ENCODE assay signal across 8 cellular contexts in genomic region chr5:179819296-179820126, GRCh38. TPM values are rescaled to one million over a fixed set of nuclear protein-coding genes. Genes with fewer than 3 reads are reported as not detected.
DNase-seq lines count a peak whose midpoint lies in the region; ATAC-seq and TF ChIP-seq lines count a peak whose summit lies in the region.

No MANE protein-coding gene starts in this region.

- TF ChIP-seq RAD21 in SK-N-SH (IDR thresholded peaks at IDR 0.05; ENCODE audit: low read length) = no peak

- H3F3A ChIP-seq in SK-N-SH (replicated peaks; ENCODE audit: insufficient read depth) = peaks cover 11% of the 10 kb centered on the region

- CTCF ChIA-PET in SK-N-SH (lab: Yijun Ruan, JAX) = interaction anchor here (1.4 to 1.6 kb wide), 2 partner anchors 8 to 20 kb away, joined by 3 to 4 read pairs; no protein-coding TSS in a partner anchor

- H3K79me2 ChIP-seq in SK-N-SH (ENCODE audit: insufficient read depth) = peaks cover 43% of the 10 kb centered on the region

- H4K20me1 ChIP-seq in SK-N-SH (ENCODE audit: insufficient read depth) = peaks cover 35% of the 10 kb centered on the region

- H2AFZ ChIP-seq in SK-N-SH (ENCODE audit: low read depth) = no peak overlapping the region

- no peak overlapping the region; a peak in 1 of 4 replicates for H3K4me3 ChIP-seq in SK-N-SH (ENCODE audit: low read depth in 2 of 2, low read length in 1 of 2)

- H3K27ac ChIP-seq in SK-N-SH (ENCODE audit: low read depth in 2 of 2, low read length in 1 of 2) = peak overlapping the region; percentile 84 to 94

- WGBS in SK-N-SH (ENCODE audit: low lambda C conversion rate) = 49% methylated on average over 13 of the region's 26 CpGs

- TF ChIP-seq CTCF in SK-N-SH (IDR thresholded peaks at IDR 0.05) = no peak

- intact Hi-C loops in left colon (cut with DNase I, micrococcal nuclease) = no loop called here

- H3K27me3 ChIP-seq in SK-N-SH (ENCODE audit: insufficient read depth) = no peaks in the 10 kb centered on the region

- ATAC-seq in HG03097 (IDR thresholded peaks at IDR 0.05; ENCODE audit: low FRiP score, unreplicated experiment) (peak; percentile 17), left colon (peak; percentile 26)

- peak; percentile 60 for DNase-seq in DMS 273 (lab: John Stamatoyannopoulos, UW; ENCODE audit: unreplicated experiment)
- no peak for DNase-seq in DMS 273 treated with DMSO at 0.1 percent for 48 hours (lab: John Stamatoyannopoulos, UW)
- DNase-seq in SK-N-SH = peak; percentile 59
- DNase-seq in cerebellar cortex (ENCODE audit: low spot score) = peak; percentile 69
- peak; percentile 73 to 75 for DNase-seq in left colon
- peak; percentile 51 for DNase-seq in stimulated activated CD4-positive, alpha-beta T cell treated with anti-CD3 and anti-CD28 coated beads, Interleukin-15, amount 100 ng/mL, for 24 hours
- DNase-seq in GM19238 (ENCODE audit: insufficient read length, low spot score) = no peak

- TF ChIP-seq EP300 in SK-N-SH (IDR thresholded peaks at IDR 0.05; ENCODE audit: borderline replicate concordance in 1 of 2, low read depth in 1 of 2, low read length in 1 of 2) = no peak

- H3K36me3 ChIP-seq in SK-N-SH (replicated peaks in 1 of 2; ENCODE audit: control insufficient read depth in 1 of 2, insufficient read depth in 2 of 2, low read length in 1 of 2) = peaks cover 19 to 20% of the 10 kb centered on the region in 2 experiments

- H3K9ac ChIP-seq in SK-N-SH = peak overlapping the region; percentile 97

- POLR2A ChIA-PET in SK-N-SH (lab: Yijun Ruan, JAX) = interaction anchor here (1.7 kb wide), 1 partner anchor 22 kb away, joined by 4 read pairs; no protein-coding TSS in a partner anchor

- H3K4me2 ChIP-seq in SK-N-SH = peak overlapping the region; percentile 75

- peaks cover 22 to 39% of the 10 kb centered on the region in 2 experiments for H3K4me1 ChIP-seq in SK-N-SH (ENCODE audit: control insufficient read depth in 1 of 2, insufficient read depth in 2 of 2, low read depth in 1 of 2, low read length in 1 of 2)

- H3K9me3 ChIP-seq in SK-N-SH = no peaks in the 10 kb centered on the region

- H3K9me2 ChIP-seq in SK-N-SH = no peaks in the 10 kb centered on the region

TF ChIP-seq in SK-N-SH, 30 proteins besides CTCF, POLR2A, EP300 and RAD21:
- TF ChIP-seq GABPA (IDR thresholded peaks at IDR 0.05; ENCODE audit: low read depth) (no peak), USF1 (IDR thresholded peaks at IDR 0.05; ENCODE audit: borderline replicate concordance, low read depth) (peak; percentile 45; the same call in 1 of the 2 replicates), MAX (IDR thresholded peaks at IDR 0.05; ENCODE audit: low read depth) (peak; percentile 92)

RNA-seq across cellular contexts. Expression of gene SQSTM1, which starts 1.2 kb away (rescaled TPM):
- 181 and 185 TPM in 2 replicates for polyA plus RNA-seq in SK-N-SH (2012; rRNA removed)
- 98.5 and 121 TPM in 2 replicates for polyA plus RNA-seq in SK-N-SH (2012; cell fraction: cytosol; rRNA removed)
- polyA plus RNA-seq in SK-N-SH (2012; cell fraction: nucleus; rRNA removed) = 413 and 442 TPM in 2 replicates
- 100 to 1,000 TPM; 200 to 355 TPM for total RNA-seq in left colon

RNA-seq across cellular contexts. Expression of gene MGAT4B, which starts 12.8 kb away (rescaled TPM):
- 174 and 190 TPM in 2 replicates for polyA plus RNA-seq in SK-N-SH (2012; rRNA removed)
- polyA plus RNA-seq in SK-N-SH (2012; cell fraction: cytosol; rRNA removed) = 120 and 170 TPM in 2 replicates
- 434 and 545 TPM in 2 replicates for polyA plus RNA-seq in SK-N-SH (2012; cell fraction: nucleus; rRNA removed)
- 100 to 1,000 TPM; 465 to 474 TPM for total RNA-seq in left colon

RNA-seq across cellular contexts. Expression of gene LTC4S, which starts 25.7 kb away (rescaled TPM):
- polyA plus RNA-seq in SK-N-SH (2012; rRNA removed) = 0.34 and 0.43 TPM in 2 replicates
- polyA plus RNA-seq in SK-N-SH (2012; cell fraction: cytosol; rRNA removed) = 0.14 TPM in 1 of 2 replicates, not detected in the other
- polyA plus RNA-seq in SK-N-SH (2012; cell fraction: nucleus; rRNA removed) = 0.67 and 0.75 TPM in 2 replicates
- total RNA-seq in left colon = 1 to 10 TPM; 4.2 to 8.7 TPM

RNA-seq across cellular contexts. Expression of gene MRNIP, which starts 39.1 kb away (rescaled TPM):
- 32.8 and 34.9 TPM in 2 replicates for polyA plus RNA-seq in SK-N-SH (2012; rRNA removed)
- polyA plus RNA-seq in SK-N-SH (2012; cell fraction: cytosol; rRNA removed) = 12.4 and 13.7 TPM in 2 replicates
- polyA plus RNA-seq in SK-N-SH (2012; cell fraction: nucleus; rRNA removed) = 283 and 329 TPM in 2 replicates
- 10 to 100 TPM; 16.6 to 18.9 TPM for total RNA-seq in left colon

Comparison
In these comparisons a context has a peak if more than half of its experiments do, and no peak if none do; other contexts are left out.
1. DNase-seq: peak in DMS 273 (single experiment), SK-N-SH (single experiment), cerebellar cortex (single experiment), left colon (2 of 2) and stimulated activated CD4-positive, alpha-beta T cell treated with anti-CD3 and anti-CD28 coated beads, Interleukin-15, amount 100 ng/mL, for 24 hours (single experiment); none in DMS 273 treated with DMSO at 0.1 percent for 48 hours (single experiment) and GM19238 (single experiment).